Comparison of ENCODE assay signal across 11 cellular contexts in the genomic region with DNA sequence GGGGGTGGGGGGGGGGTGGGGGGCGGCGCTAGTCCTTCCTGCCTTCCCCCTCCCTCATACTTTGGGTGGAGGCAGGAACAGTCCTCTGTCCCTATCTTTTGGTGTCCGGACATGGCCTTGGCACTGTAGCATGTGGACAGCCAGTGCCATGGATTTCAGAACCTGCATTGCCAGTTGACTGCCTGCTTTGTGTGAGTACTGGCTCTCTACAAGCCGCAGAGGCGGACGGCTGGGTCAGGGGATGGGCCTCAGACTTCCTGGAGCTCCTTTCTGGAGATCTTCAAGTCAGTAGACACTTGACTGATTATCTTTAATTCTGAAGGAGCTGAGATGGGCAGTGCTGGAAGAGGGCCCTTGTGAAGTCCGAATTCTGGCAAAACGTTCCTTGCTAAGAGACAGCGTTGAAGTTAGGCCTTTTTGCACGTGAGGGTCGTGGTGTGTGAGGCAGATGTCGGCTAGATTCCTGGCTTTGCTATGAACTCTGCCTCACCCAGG. TPM values are rescaled to one million over a fixed set of nuclear protein-coding genes. Genes with fewer than 3 reads are reported as not detected.
DNase-seq lines count a peak whose midpoint lies in the region; ATAC-seq and TF ChIP-seq lines count a peak whose summit lies in the region.
"Had no signal": no experiment of that assay in that cellular context is flagged by ENCODE, and none has a peak within 500 bp of the region (broad histone marks: within the 10 kb centered on the region; RNA-seq: fewer than 3 reads in every experiment).

No MANE protein-coding gene starts in this region.

- H3K4me3 ChIP-seq in testis, result peak overlapping the region; percentile 80 to 94

- H3K27me3 ChIP-seq in testis, result no peaks in the 10 kb centered on the region

- intact Hi-C loops in testis (cut with DNase I; ENCODE audit: low total_unique reads), result loop anchor here (10.0 kb wide), 1 partner anchor 394 kb away; no protein-coding TSS in a partner anchor

- H3K4me3 Mint-ChIP-seq in WTC11 (no peak overlapping the region), chondrocyte (ENCODE audit: unreplicated experiment) (no peak overlapping the region)
- H3K4me3 Mint-ChIP-seq: activated naive CD4-positive, alpha-beta T cell treated with anti-CD3 and anti-CD28 coated beads, Interleukin-2, amount 10 ng/mL, durations not matched to agents 7 days and 5 days had no signal

- DNase-seq in NCI-H526 treated with DMSO at 0.1 percent for 48 hours (lab: John Stamatoyannopoulos, UW), result peak; percentile 66
- DNase-seq in epithelial cell of prostate (ENCODE audit: low read depth, low spot score), result no peak
- peak; percentile 81 for DNase-seq in medulla oblongata (ENCODE audit: extremely low spot score)
- DNase-seq in testis, result peak; percentile 83
- DNase-seq in NCI-H2227 treated with DMSO at 0.1 percent for 48 hours (lab: John Stamatoyannopoulos, UW), result no peak
- no peak for DNase-seq in WTC11 (ENCODE audit: low spot score)
- no peak for DNase-seq in chondrocyte (ENCODE audit: low spot score)
- DNase-seq: activated CD4-positive, alpha-beta T cell treated with anti-CD3 and anti-CD28 coated beads for 4 hours; activated naive CD4-positive, alpha-beta T cell treated with anti-CD3 and anti-CD28 coated beads, Interleukin-2, amount 10 ng/mL, durations not matched to agents 7 days and 5 days; NCI-H1694 had no signal

- H3K4me1 ChIP-seq in testis, result peaks cover 17% of the 10 kb centered on the region

- CTCF ChIA-PET in WTC11 (lab: Charles Lee), result interaction anchor here (0.9 to 1.5 kb wide), 2 partner anchors 74 to 390 kb away, joined by 4 to 6 read pairs; no protein-coding TSS in a partner anchor

- no peak for TF ChIP-seq POLR2A in testis (IDR thresholded peaks at IDR 0.05)

- WGBS in testis, 2 donors, result 14% methylated on average over 10 to 12 of the region's 12 CpGs

- no peaks in the 10 kb centered on the region for H3K9me3 Mint-ChIP-seq in WTC11
- no peaks in the 10 kb centered on the region for H3K9me3 Mint-ChIP-seq in chondrocyte (ENCODE audit: low read depth)
- H3K9me3 Mint-ChIP-seq: activated naive CD4-positive, alpha-beta T cell treated with anti-CD3 and anti-CD28 coated beads, Interleukin-2, amount 10 ng/mL, durations not matched to agents 7 days and 5 days had no signal

- H3K4me1 Mint-ChIP-seq in WTC11 (peaks cover 29% of the 10 kb centered on the region), chondrocyte (ENCODE audit: low read depth) (peaks cover 3% of the 10 kb centered on the region)

- H3K36me3 Mint-ChIP-seq in WTC11 (peaks cover 9% of the 10 kb centered on the region), chondrocyte (ENCODE audit: low read depth) (peaks cover 19% of the 10 kb centered on the region)
- H3K36me3 Mint-ChIP-seq: activated naive CD4-positive, alpha-beta T cell treated with anti-CD3 and anti-CD28 coated beads, Interleukin-2, amount 10 ng/mL, durations not matched to agents 7 days and 5 days had no signal

- TF ChIP-seq CTCF in testis (IDR thresholded peaks at IDR 0.05) (no peak), WTC11 (IDR thresholded peaks at IDR 0.05) (no peak), chondrocyte (IDR thresholded peaks at IDR 0.05) (no peak)

- POLR2A ChIA-PET in WTC11 (lab: Charles Lee), result interaction anchor here (0.5 kb wide), 1 partner anchor 590 kb away, joined by 6 read pairs; no protein-coding TSS in a partner anchor

- no peaks in the 10 kb centered on the region for H3K9me3 ChIP-seq in testis

- H3K27ac Mint-ChIP-seq in WTC11 (no peak overlapping the region), chondrocyte (ENCODE audit: unreplicated experiment) (no peak overlapping the region)
- H3K27ac Mint-ChIP-seq: activated naive CD4-positive, alpha-beta T cell treated with anti-CD3 and anti-CD28 coated beads, Interleukin-2, amount 10 ng/mL, durations not matched to agents 7 days and 5 days had no signal

- peaks cover 51% of the 10 kb centered on the region for H3K27me3 Mint-ChIP-seq in WTC11 (ENCODE audit: low read depth)
- H3K27me3 Mint-ChIP-seq in chondrocyte (ENCODE audit: low read depth), result no peaks in the 10 kb centered on the region

- H3K27ac ChIP-seq in epithelial cell of prostate (peak overlapping the region; percentile 10), testis (peak overlapping the region; percentile 89 to 94)

- ATAC-seq in WTC11, result no peak
- ATAC-seq: esophagus mucosa had no signal

- H3K36me3 ChIP-seq in testis (ENCODE audit: low read depth, missing control alignments), result no peaks in the 10 kb centered on the region

TF ChIP-seq in WTC11, 78 proteins besides CTCF, POLR2A, EP300 and RAD21 (continues in another document):
- TF ChIP-seq ATF1 (CRISPR knock-in tag; IDR thresholded peaks at IDR 0.05) (no peak), MYBL2 (CRISPR knock-in tag; IDR thresholded peaks at IDR 0.05) (no peak), HMGA2 (CRISPR knock-in tag; IDR thresholded peaks at IDR 0.05) (no peak), NR2C2 (CRISPR knock-in tag; IDR thresholded peaks at IDR 0.05) (no peak), ZNF671 (CRISPR knock-in tag; IDR thresholded peaks at IDR 0.05) (no peak), ZNF317 (CRISPR knock-in tag; IDR thresholded peaks at IDR 0.05; ENCODE audit: borderline replicate concordance, low read depth) (no peak), CREB1 (CRISPR knock-in tag; IDR thresholded peaks at IDR 0.05) (no peak), TCF7 (CRISPR knock-in tag; IDR thresholded peaks at IDR 0.05; ENCODE audit: low read depth) (no peak), ZNF423 (CRISPR knock-in tag; IDR thresholded peaks at IDR 0.05) (no peak)
- TF ChIP-seq, protein P1, sequence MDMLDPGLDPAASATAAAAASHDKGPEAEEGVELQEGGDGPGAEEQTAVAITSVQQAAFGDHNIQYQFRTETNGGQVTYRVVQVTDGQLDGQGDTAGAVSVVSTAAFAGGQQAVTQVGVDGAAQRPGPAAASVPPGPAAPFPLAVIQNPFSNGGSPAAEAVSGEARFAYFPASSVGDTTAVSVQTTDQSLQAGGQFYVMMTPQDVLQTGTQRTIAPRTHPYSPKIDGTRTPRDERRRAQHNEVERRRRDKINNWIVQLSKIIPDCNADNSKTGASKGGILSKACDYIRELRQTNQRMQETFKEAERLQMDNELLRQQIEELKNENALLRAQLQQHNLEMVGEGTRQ (CRISPR knock-in tag; IDR thresholded peaks at IDR 0.05), result no peak
- TF ChIP-seq, protein P2, sequence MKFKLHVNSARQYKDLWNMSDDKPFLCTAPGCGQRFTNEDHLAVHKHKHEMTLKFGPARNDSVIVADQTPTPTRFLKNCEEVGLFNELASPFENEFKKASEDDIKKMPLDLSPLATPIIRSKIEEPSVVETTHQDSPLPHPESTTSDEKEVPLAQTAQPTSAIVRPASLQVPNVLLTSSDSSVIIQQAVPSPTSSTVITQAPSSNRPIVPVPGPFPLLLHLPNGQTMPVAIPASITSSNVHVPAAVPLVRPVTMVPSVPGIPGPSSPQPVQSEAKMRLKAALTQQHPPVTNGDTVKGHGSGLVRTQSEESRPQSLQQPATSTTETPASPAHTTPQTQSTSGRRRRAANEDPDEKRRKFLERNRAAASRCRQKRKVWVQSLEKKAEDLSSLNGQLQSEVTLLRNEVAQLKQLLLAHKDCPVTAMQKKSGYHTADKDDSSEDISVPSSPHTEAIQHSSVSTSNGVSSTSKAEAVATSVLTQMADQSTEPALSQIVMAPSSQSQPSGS (CRISPR knock-in tag; IDR thresholded peaks at IDR 0.05; ENCODE audit: borderline replicate concordance, low read depth), result no peak
- TF ChIP-seq, protein P3, sequence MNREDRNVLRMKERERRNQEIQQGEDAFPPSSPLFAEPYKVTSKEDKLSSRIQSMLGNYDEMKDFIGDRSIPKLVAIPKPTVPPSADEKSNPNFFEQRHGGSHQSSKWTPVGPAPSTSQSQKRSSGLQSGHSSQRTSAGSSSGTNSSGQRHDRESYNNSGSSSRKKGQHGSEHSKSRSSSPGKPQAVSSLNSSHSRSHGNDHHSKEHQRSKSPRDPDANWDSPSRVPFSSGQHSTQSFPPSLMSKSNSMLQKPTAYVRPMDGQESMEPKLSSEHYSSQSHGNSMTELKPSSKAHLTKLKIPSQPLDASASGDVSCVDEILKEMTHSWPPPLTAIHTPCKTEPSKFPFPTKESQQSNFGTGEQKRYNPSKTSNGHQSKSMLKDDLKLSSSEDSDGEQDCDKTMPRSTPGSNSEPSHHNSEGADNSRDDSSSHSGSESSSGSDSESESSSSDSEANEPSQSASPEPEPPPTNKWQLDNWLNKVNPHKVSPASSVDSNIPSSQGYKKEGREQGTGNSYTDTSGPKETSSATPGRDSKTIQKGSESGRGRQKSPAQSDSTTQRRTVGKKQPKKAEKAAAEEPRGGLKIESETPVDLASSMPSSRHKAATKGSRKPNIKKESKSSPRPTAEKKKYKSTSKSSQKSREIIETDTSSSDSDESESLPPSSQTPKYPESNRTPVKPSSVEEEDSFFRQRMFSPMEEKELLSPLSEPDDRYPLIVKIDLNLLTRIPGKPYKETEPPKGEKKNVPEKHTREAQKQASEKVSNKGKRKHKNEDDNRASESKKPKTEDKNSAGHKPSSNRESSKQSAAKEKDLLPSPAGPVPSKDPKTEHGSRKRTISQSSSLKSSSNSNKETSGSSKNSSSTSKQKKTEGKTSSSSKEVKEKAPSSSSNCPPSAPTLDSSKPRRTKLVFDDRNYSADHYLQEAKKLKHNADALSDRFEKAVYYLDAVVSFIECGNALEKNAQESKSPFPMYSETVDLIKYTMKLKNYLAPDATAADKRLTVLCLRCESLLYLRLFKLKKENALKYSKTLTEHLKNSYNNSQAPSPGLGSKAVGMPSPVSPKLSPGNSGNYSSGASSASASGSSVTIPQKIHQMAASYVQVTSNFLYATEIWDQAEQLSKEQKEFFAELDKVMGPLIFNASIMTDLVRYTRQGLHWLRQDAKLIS (CRISPR knock-in tag; IDR thresholded peaks at IDR 0.05; ENCODE audit: borderline replicate concordance), result no peak

RNA-seq across cellular contexts. Expression of a gene that starts 2.5 kb away (rescaled TPM):
- total RNA-seq in testis, result 1,000 to 10,000 TPM; 1,237 to 1,538 TPM
- polyA plus RNA-seq in testis (ENCODE audit: insufficient read depth, low read depth, low replicate concordance), result 378 TPM
- total RNA-seq in WTC11 (2021), result 12.1 to 12.6 TPM (median 12.5 TPM) in 3 replicates
- 0.51 to 2.5 TPM (median 0.62 TPM) in 3 replicates for total RNA-seq in chondrocyte

Comparison
In these comparisons a context has a peak if more than half of its experiments do, and no peak if none do; other contexts are left out.
1. DNase-seq: peak in NCI-H526 treated with DMSO at 0.1 percent for 48 hours (single experiment), medulla oblongata (single experiment) and testis (single experiment); none in epithelial cell of prostate (single experiment), NCI-H2227 treated with DMSO at 0.1 percent for 48 hours (single experiment), WTC11 (single experiment) and chondrocyte (single experiment).
2. RNA of a gene that starts 2.5 kb away (total RNA-seq): 1,237 to 1,538 TPM in testis; 12.1 to 12.6 TPM in WTC11 and 0.51 to 2.5 TPM in chondrocyte; every median in the first group is over 10 times any median in the second.